ENCODE assay signal across 28 cellular contexts in the genomic region with DNA sequence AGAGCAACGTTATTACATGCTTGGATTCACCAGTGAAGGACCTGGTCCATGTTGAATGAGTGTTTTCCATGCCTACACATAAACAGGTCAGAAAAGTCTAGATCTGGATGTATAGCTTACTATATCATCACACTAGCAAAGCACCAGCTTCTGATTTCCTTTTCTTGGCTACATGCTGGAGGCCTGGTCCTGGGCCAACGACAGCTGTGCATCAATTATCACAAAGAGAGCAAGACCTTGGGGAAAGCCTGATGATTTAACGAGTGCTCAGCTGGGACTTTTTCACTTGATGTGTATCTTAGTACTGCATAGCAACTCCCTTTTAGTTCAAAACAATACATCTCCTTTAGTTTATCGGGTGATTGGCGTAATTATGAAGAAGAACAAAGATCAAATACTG.
"Had no signal": no experiment of that assay in that cellular context is flagged by ENCODE, and none has a peak within 500 bp of the region (broad histone marks: within the 10 kb centered on the region; RNA-seq: fewer than 3 reads in every experiment).

No MANE protein-coding gene starts in this region.

- ATAC-seq: activated T-cell treated with anti-CD3 and anti-CD28 coated beads, Interleukin-2, amount 50 U/mL, for 72 hours; body of pancreas; left cardiac atrium; pancreas; psoas muscle; stimulated activated naive B cell treated with anti-CD40 and anti-IgM and Interleukin-4, amounts not matched to agents 10 μg/mL and 1 μg/mL and 100 μg/mL, for 72 hours had no signal

- H3K27ac ChIP-seq: adrenal gland, body of pancreas, colonic mucosa, epithelial cell of prostate, esophagus squamous epithelium, pancreas, psoas muscle, right atrium auricular region, transverse colon had no signal

- H3K4me3 ChIP-seq: adrenal gland, body of pancreas, colonic mucosa, esophagus squamous epithelium, pancreas, psoas muscle, right atrium auricular region, transverse colon had no signal

- DNase-seq: activated CD4-positive, alpha-beta T cell treated with anti-CD3 and anti-CD28 coated beads for 4 hours; activated CD4-positive, alpha-beta T cell treated with anti-CD3 and anti-CD28 coated beads, Interleukin-2, amount 50 U/mL, for 4 hours; activated CD4-positive, CD25-positive, alpha-beta regulatory T cell; activated effector memory CD4-positive, alpha-beta T cell treated with Interleukin-2 at 50 U/mL for 16 hours; activated naive CD4-positive, alpha-beta T cell treated with Interleukin-2 at 50 U/mL for 16 hours; activated naive CD8-positive, alpha-beta T cell treated with anti-CD3 and anti-CD28 coated beads for 36 hours; activated T-cell treated with anti-CD3 and anti-CD28 coated beads for 4 hours; activated T-cell treated with anti-CD3 and anti-CD28 coated beads, Interleukin-2, amount 50 U/mL, for 72 hours; adrenal gland; aorta; body of pancreas; cerebellar nuclear complex; colonic mucosa; effector CD8-positive, alpha-beta T cell; esophagus squamous epithelium; foreskin melanocyte; left cardiac atrium; mammary epithelial cell; naive B cell; nephron progenitor cell; pancreas; psoas muscle; stimulated activated CD4-positive, alpha-beta T cell treated with anti-CD3 and anti-CD28 coated beads, Interleukin-15, amount 100 ng/mL, for 24 hours; stimulated activated CD4-positive, alpha-beta T cell treated with anti-CD3 and anti-CD28 coated beads, Interleukin-2, amount 100 ng/mL, for 24 hours; stimulated activated naive B cell treated with anti-CD40 and anti-IgM and Interleukin-4, amounts not matched to agents 10 μg/mL and 1 μg/mL and 100 μg/mL, for 72 hours; transverse colon had no signal

- H3K4me1 ChIP-seq: adrenal gland, body of pancreas, colonic mucosa, esophagus squamous epithelium, pancreas, psoas muscle, right atrium auricular region, transverse colon had no signal

- H3K9me3 ChIP-seq: adrenal gland, body of pancreas, colonic mucosa, esophagus squamous epithelium, pancreas, psoas muscle, right atrium auricular region, transverse colon had no signal

- H3K36me3 ChIP-seq: adrenal gland, colonic mucosa, esophagus squamous epithelium, pancreas, right atrium auricular region, transverse colon had no signal

- H3K27me3 ChIP-seq: adrenal gland, body of pancreas, colonic mucosa, esophagus squamous epithelium, pancreas, right atrium auricular region, transverse colon had no signal
